ENCODE assay signal across 8 cellular contexts in the genomic region with DNA sequence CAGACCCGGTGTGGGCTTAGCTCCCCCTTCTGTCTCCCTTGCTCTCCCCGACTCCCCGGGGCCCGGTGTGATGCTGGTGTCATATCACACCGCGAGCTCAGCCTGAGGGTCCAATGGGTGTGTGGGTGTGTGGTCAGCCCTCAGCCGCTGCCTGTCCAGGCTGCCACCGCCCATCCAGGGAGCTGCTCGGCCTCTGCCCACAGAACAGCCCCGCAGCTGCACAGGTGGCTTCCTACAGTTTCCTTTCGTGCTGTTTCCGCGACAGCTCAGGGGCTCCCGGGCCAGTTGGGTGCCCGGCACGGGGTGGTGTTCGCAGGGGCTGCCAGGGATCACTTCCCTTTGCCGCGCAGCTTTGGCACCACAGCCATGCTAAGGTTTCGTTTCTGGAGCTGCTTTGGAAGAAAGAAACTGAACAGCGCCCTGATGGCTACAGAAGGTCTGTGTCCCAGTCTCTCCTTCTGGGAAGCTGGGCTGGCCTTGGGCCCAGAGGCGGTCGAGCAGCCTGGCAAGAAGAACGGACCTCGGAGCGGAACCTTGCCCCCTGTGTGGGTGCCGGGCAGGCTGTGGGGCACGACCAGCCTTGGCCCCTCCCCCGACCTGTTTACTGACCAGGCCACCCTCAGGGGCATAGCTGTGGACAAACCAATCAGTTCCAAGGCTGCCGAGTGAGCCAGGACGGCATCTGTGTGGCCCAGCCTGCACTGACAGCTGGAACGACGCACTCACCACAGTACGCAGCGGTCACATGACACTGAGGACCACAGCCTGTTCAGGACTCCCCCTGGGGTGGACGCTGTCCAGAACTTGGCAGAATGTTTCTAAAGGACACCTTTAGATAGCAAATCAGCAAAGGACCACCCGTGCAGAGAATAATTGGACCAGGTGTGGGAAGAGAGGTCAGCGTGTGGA. TPM values are rescaled to one million over a fixed set of nuclear protein-coding genes. Genes with fewer than 3 reads are reported as not detected.
A peak's percentile ranks its signal among the peaks of the same experiment; 100 is the strongest.
DNase-seq lines count a peak whose midpoint lies in the region; ATAC-seq and TF ChIP-seq lines count a peak whose summit lies in the region.

No MANE protein-coding gene starts in this region.

- H3K9me3 Mint-ChIP-seq in activated T-cell treated with anti-CD3 and anti-CD28 coated beads, Interleukin-2, amount 50 U/mL, for 72 hours: no peaks in the 10 kb centered on the region

- ATAC-seq in activated T-cell treated with anti-CD3 and anti-CD28 coated beads, Interleukin-2, amount 50 U/mL, for 72 hours (replicated peaks in 1 of 2): no peak
- no peak for ATAC-seq in HG02798 (IDR thresholded peaks at IDR 0.05; ENCODE audit: poor library complexity, unreplicated experiment)
- no peak for ATAC-seq in GM19395 (IDR thresholded peaks at IDR 0.05; ENCODE audit: unreplicated experiment)
- ATAC-seq in HG02981 (IDR thresholded peaks at IDR 0.05; ENCODE audit: unreplicated experiment): no peak

- H3K27me3 ChIP-seq in H7 (ENCODE audit: control insufficient read depth, insufficient read depth, low read length): peaks cover 19% of the 10 kb centered on the region
- peaks cover 0 to 12% (median 0%) of the 10 kb centered on the region in 7 donors for H3K27me3 ChIP-seq in spleen (replicated peaks in 1 of 7)

- H3K4me1 ChIP-seq in spleen: peaks cover 59 to 100% (median 94%) of the 10 kb centered on the region in 6 donors

- no peaks in the 10 kb centered on the region for H3K27me3 Mint-ChIP-seq in activated T-cell treated with anti-CD3 and anti-CD28 coated beads, Interleukin-2, amount 50 U/mL, for 72 hours (ENCODE audit: low read depth)

- 33 to 54% (median 36%) methylated on average over 20 to 38 of the region's 38 CpGs for WGBS in spleen, 5 donors

- H3K36me3 ChIP-seq in H7 (replicated peaks; ENCODE audit: control insufficient read depth, insufficient read depth, low read length) (peaks cover 7% of the 10 kb centered on the region), spleen (peaks cover 2 to 35% (median 22%) of the 10 kb centered on the region in 6 donors)

- H3K36me3 Mint-ChIP-seq in activated T-cell treated with anti-CD3 and anti-CD28 coated beads, Interleukin-2, amount 50 U/mL, for 72 hours (ENCODE audit: insufficient read depth in 2 of 2): peaks cover 8 to 13% of the 10 kb centered on the region in 2 donors

- no peak overlapping the region for H3K4me3 ChIP-seq in H7 (ENCODE audit: insufficient read depth, low read depth, low read length)
- peak overlapping the region in 3 of 8 donors; percentile 3 to 82 (median 8) for H3K4me3 ChIP-seq in spleen

- H3K27ac ChIP-seq in spleen: peak overlapping the region; percentile 72 to 99 (median 97)

- H3K9me3 ChIP-seq in spleen: no peaks in the 10 kb centered on the region

- peaks cover 63% of the 10 kb centered on the region for H3K4me1 Mint-ChIP-seq in activated T-cell treated with anti-CD3 and anti-CD28 coated beads, Interleukin-2, amount 50 U/mL, for 72 hours (ENCODE audit: low read depth)

- H3K27ac Mint-ChIP-seq in activated T-cell treated with anti-CD3 and anti-CD28 coated beads, Interleukin-2, amount 50 U/mL, for 72 hours: peak overlapping the region; percentile 82

- peak overlapping the region; percentile 41 to 58 for H3K4me3 Mint-ChIP-seq in activated T-cell treated with anti-CD3 and anti-CD28 coated beads, Interleukin-2, amount 50 U/mL, for 72 hours

- intact Hi-C loops in spleen (cut with DNase I; ENCODE audit: low total_unique reads): no loop called here

- peak in 2 of 11 experiments; percentile 8 for TF ChIP-seq CTCF in spleen (IDR thresholded peaks at IDR 0.05 in 8 of 11, conservative IDR thresholded peaks at IDR 0.05 in 3 of 11)

- DNase-seq in H7: peak; percentile 63
- no peak for DNase-seq in activated T-cell treated with anti-CD3 and anti-CD28 coated beads, Interleukin-2, amount 50 U/mL, for 72 hours
- DNase-seq in hippocampal formation (lab: John Stamatoyannopoulos, UW): peak; percentile 32 to 56
- DNase-seq in spleen: peak; percentile 87
- DNase-seq in kidney glomerular epithelial cell (lab: John Stamatoyannopoulos, UW): no peak

- TF ChIP-seq POLR2A in spleen (IDR thresholded peaks at IDR 0.05): no peak

RNA-seq across cellular contexts. Expression of gene PIM3, which starts 7.0 kb away (rescaled TPM):
- total RNA-seq in H7 (2014; rRNA removed; shearing (Covaris generic)): 71.2 and 79.7 TPM in 2 replicates
- total RNA-seq in activated T-cell treated with anti-CD3 and anti-CD28 coated beads, Interleukin-2, amount 50 U/mL, for 72 hours: 100 to 1,000 TPM; 209 to 236 TPM
- 100 to 1,000 TPM in 5 of 7 donors, 10 to 100 TPM in 2; 72.1 to 134 (median 109) TPM for total RNA-seq in spleen
- polyA plus RNA-seq in spleen: 10 to 100 TPM; 49.5 to 84.4 (median 52.0) TPM

RNA-seq across cellular contexts. Expression of gene IL17REL, which starts 45.0 kb away (rescaled TPM):
- 0.04 TPM in 1 of 2 replicates, not detected in the other for total RNA-seq in H7 (2014; rRNA removed; shearing (Covaris generic))
- total RNA-seq in activated T-cell treated with anti-CD3 and anti-CD28 coated beads, Interleukin-2, amount 50 U/mL, for 72 hours: 1 to 10 TPM in 1 of 2 donors, under 1 TPM in 1; 0.36 to 1.1 TPM
- 1 to 10 TPM in 2 of 7 donors, under 1 TPM in 5; 0.23 to 1.9 (median 0.94) TPM for total RNA-seq in spleen
- polyA plus RNA-seq in spleen: 1 to 10 TPM in 1 of 3 donors, under 1 TPM in 2; 0.21 to 1.2 (median 0.33) TPM

RNA-seq across cellular contexts. Expression of gene CRELD2, which starts 49.2 kb away (rescaled TPM):
- total RNA-seq in H7 (2014; rRNA removed; shearing (Covaris generic)): 22.8 and 45.6 TPM in 2 replicates
- 10 to 100 TPM; 24.4 to 33.2 TPM for total RNA-seq in activated T-cell treated with anti-CD3 and anti-CD28 coated beads, Interleukin-2, amount 50 U/mL, for 72 hours
- 10 to 100 TPM; 23.2 to 46.3 (median 38.1) TPM for total RNA-seq in spleen
- 10 to 100 TPM; 16.2 to 26.3 (median 18.3) TPM for polyA plus RNA-seq in spleen

RNA-seq across cellular contexts. Expression of gene ALG12, which starts 49.3 kb away (rescaled TPM):
- total RNA-seq in H7 (2014; rRNA removed; shearing (Covaris generic)): 28.5 and 32.9 TPM in 2 replicates
- 10 to 100 TPM; 11.7 to 13.6 TPM for total RNA-seq in activated T-cell treated with anti-CD3 and anti-CD28 coated beads, Interleukin-2, amount 50 U/mL, for 72 hours
- 10 to 100 TPM; 10.2 to 20.1 (median 13.3) TPM for total RNA-seq in spleen
- 1 to 10 TPM; 5.7 to 7.1 (median 5.9) TPM for polyA plus RNA-seq in spleen

Comparison
In these comparisons a context has a peak if more than half of its experiments do, and no peak if none do; other contexts are left out.
1. DNase-seq: peak in H7 (single experiment), hippocampal formation (2 of 2) and spleen (single experiment); none in activated T-cell treated with anti-CD3 and anti-CD28 coated beads, Interleukin-2, amount 50 U/mL, for 72 hours (0 of 2) and kidney glomerular epithelial cell (single experiment).